32 cellular contexts compared by ENCODE assay signal in genomic region chr13:93674337-93674755, GRCh38.
"Had no signal": no experiment of that assay in that cellular context is flagged by ENCODE, and none has a peak within 500 bp of the region (broad histone marks: within the 10 kb centered on the region; RNA-seq: fewer than 3 reads in every experiment).

No MANE protein-coding gene starts in this region.

- H3K36me3 Mint-ChIP-seq: activated CD4-positive, alpha-beta memory T cell treated with anti-CD3 and anti-CD28 coated beads for 36 hours; activated CD8-positive, alpha-beta memory T cell treated with anti-CD3 and anti-CD28 coated beads, Interleukin-2, amount 10 ng/mL, durations not matched to agents 7 days and 5 days; activated naive CD4-positive, alpha-beta T cell treated with anti-CD3 and anti-CD28 coated beads, Interleukin-2, amount 50 U/mL, for 24 hours; activated naive CD8-positive, alpha-beta T cell treated with anti-CD3 and anti-CD28 coated beads for 36 hours; brain had no signal

- H2AFZ ChIP-seq: hepatocyte had no signal

- H3K4me1 Mint-ChIP-seq: activated CD4-positive, alpha-beta T cell treated with anti-CD3 and anti-CD28 coated beads for 36 hours; activated CD4-positive, alpha-beta T cell treated with anti-CD3 and anti-CD28 coated beads, Interleukin-2, amount 10 ng/mL, durations not matched to agents 24 days and 14 days; activated CD8-positive, alpha-beta memory T cell treated with anti-CD3 and anti-CD28 coated beads, Interleukin-2, amount 10 ng/mL, durations not matched to agents 7 days and 5 days; activated naive CD4-positive, alpha-beta T cell treated with anti-CD3 and anti-CD28 coated beads, Interleukin-2, amount 50 U/mL, for 24 hours; activated naive CD8-positive, alpha-beta T cell treated with anti-CD3 and anti-CD28 coated beads for 36 hours; activated naive CD8-positive, alpha-beta T cell treated with anti-CD3 and anti-CD28 coated beads, Interleukin-2, amount 50 U/mL, for 24 hours; brain; T-helper 17 cell had no signal

- H3K4me3 Mint-ChIP-seq: activated CD4-positive, alpha-beta memory T cell treated with anti-CD3 and anti-CD28 coated beads for 36 hours; activated CD4-positive, alpha-beta T cell treated with anti-CD3 and anti-CD28 coated beads for 36 hours; activated CD4-positive, alpha-beta T cell treated with anti-CD3 and anti-CD28 coated beads, Interleukin-2, amount 10 ng/mL, durations not matched to agents 24 days and 14 days; activated CD8-positive, alpha-beta memory T cell treated with anti-CD3 and anti-CD28 coated beads, Interleukin-2, amount 10 ng/mL, durations not matched to agents 7 days and 5 days; activated CD8-positive, alpha-beta T cell treated with anti-CD3 and anti-CD28 coated beads, Interleukin-2, amount 10 ng/mL, durations not matched to agents 7 days and 5 days; activated naive CD4-positive, alpha-beta T cell treated with anti-CD3 and anti-CD28 coated beads for 36 hours; activated naive CD4-positive, alpha-beta T cell treated with anti-CD3 and anti-CD28 coated beads, Interleukin-2, amount 50 U/mL, for 24 hours; activated naive CD8-positive, alpha-beta T cell treated with anti-CD3 and anti-CD28 coated beads for 36 hours; activated naive CD8-positive, alpha-beta T cell treated with anti-CD3 and anti-CD28 coated beads, Interleukin-2, amount 50 U/mL, for 24 hours; activated T-helper 1 cell treated with anti-CD3 and anti-CD28 coated beads, Interleukin-12 subunit alpha, Interleukin-12 subunit beta, Interleukin-2, Interleukin-4 antibody, amounts not matched to agents 30 ng/mL and 10 ng/mL and 1 ng/mL, durations not matched to agents 14 hours and 24 hours and 36 hours; brain; endodermal cell; T-helper 17 cell had no signal

- H3K27ac Mint-ChIP-seq: activated CD4-positive, alpha-beta memory T cell treated with anti-CD3 and anti-CD28 coated beads for 36 hours; activated CD4-positive, alpha-beta T cell treated with anti-CD3 and anti-CD28 coated beads for 36 hours; activated CD4-positive, alpha-beta T cell treated with anti-CD3 and anti-CD28 coated beads, Interleukin-2, amount 10 ng/mL, durations not matched to agents 24 days and 14 days; activated CD8-positive, alpha-beta memory T cell treated with anti-CD3 and anti-CD28 coated beads, Interleukin-2, amount 10 ng/mL, durations not matched to agents 7 days and 5 days; activated CD8-positive, alpha-beta T cell treated with anti-CD3 and anti-CD28 coated beads, Interleukin-2, amount 10 ng/mL, durations not matched to agents 7 days and 5 days; activated naive CD4-positive, alpha-beta T cell treated with anti-CD3 and anti-CD28 coated beads for 36 hours; activated naive CD4-positive, alpha-beta T cell treated with anti-CD3 and anti-CD28 coated beads, Interleukin-2, amount 50 U/mL, for 24 hours; activated naive CD8-positive, alpha-beta T cell treated with anti-CD3 and anti-CD28 coated beads for 36 hours; activated naive CD8-positive, alpha-beta T cell treated with anti-CD3 and anti-CD28 coated beads, Interleukin-2, amount 50 U/mL, for 24 hours; activated T-helper 1 cell treated with anti-CD3 and anti-CD28 coated beads, Interleukin-12 subunit alpha, Interleukin-12 subunit beta, Interleukin-2, Interleukin-4 antibody, amounts not matched to agents 30 ng/mL and 10 ng/mL and 1 ng/mL, durations not matched to agents 14 hours and 24 hours and 36 hours; activated T-helper 2 cell treated with anti-CD3 and anti-CD28 coated beads, Interferon-gamma antibody, Interleukin-2, Interleukin-4, amounts not matched to agents 10 μg/mL and 5 μg/mL and 100 μg/mL, durations not matched to agents 14 hours and 24 hours and 36 hours; brain; endodermal cell; T-helper 17 cell had no signal

- ATAC-seq: activated CD4-positive, alpha-beta T cell treated with anti-CD3 and anti-CD28 coated beads for 36 hours; activated CD8-positive, alpha-beta memory T cell treated with anti-CD3 and anti-CD28 coated beads, Interleukin-2, amount 10 ng/mL, durations not matched to agents 7 days and 5 days; activated CD8-positive, alpha-beta T cell treated with anti-CD3 and anti-CD28 coated beads, Interleukin-2, amount 10 ng/mL, durations not matched to agents 7 days and 5 days; activated naive CD8-positive, alpha-beta T cell treated with anti-CD3 and anti-CD28 coated beads, Interleukin-2, amount 50 U/mL, for 24 hours; gastroesophageal sphincter; heart right ventricle; T-helper 17 cell had no signal

- H3K4me2 ChIP-seq: hepatocyte had no signal

- H3K27ac ChIP-seq: ascending aorta, breast epithelium, cardiac muscle cell, colonic mucosa, esophagus muscularis mucosa, gastroesophageal sphincter, heart right ventricle, hepatocyte had no signal

- H3K79me2 ChIP-seq: hepatocyte had no signal

- H3K27me3 Mint-ChIP-seq: activated CD4-positive, alpha-beta memory T cell treated with anti-CD3 and anti-CD28 coated beads for 36 hours; activated CD4-positive, alpha-beta T cell treated with anti-CD3 and anti-CD28 coated beads for 36 hours; activated CD4-positive, alpha-beta T cell treated with anti-CD3 and anti-CD28 coated beads, Interleukin-2, amount 10 ng/mL, durations not matched to agents 24 days and 14 days; activated CD8-positive, alpha-beta memory T cell treated with anti-CD3 and anti-CD28 coated beads, Interleukin-2, amount 10 ng/mL, durations not matched to agents 7 days and 5 days; activated naive CD4-positive, alpha-beta T cell treated with anti-CD3 and anti-CD28 coated beads, Interleukin-2, amount 50 U/mL, for 24 hours; activated naive CD8-positive, alpha-beta T cell treated with anti-CD3 and anti-CD28 coated beads for 36 hours; activated naive CD8-positive, alpha-beta T cell treated with anti-CD3 and anti-CD28 coated beads, Interleukin-2, amount 50 U/mL, for 24 hours; T-helper 17 cell had no signal

- H3K9me3 Mint-ChIP-seq: activated CD4-positive, alpha-beta memory T cell treated with anti-CD3 and anti-CD28 coated beads for 36 hours; activated CD4-positive, alpha-beta T cell treated with anti-CD3 and anti-CD28 coated beads, Interleukin-2, amount 10 ng/mL, durations not matched to agents 24 days and 14 days; activated naive CD4-positive, alpha-beta T cell treated with anti-CD3 and anti-CD28 coated beads for 36 hours; activated naive CD4-positive, alpha-beta T cell treated with anti-CD3 and anti-CD28 coated beads, Interleukin-2, amount 50 U/mL, for 24 hours; activated naive CD8-positive, alpha-beta T cell treated with anti-CD3 and anti-CD28 coated beads for 36 hours; activated naive CD8-positive, alpha-beta T cell treated with anti-CD3 and anti-CD28 coated beads, Interleukin-2, amount 50 U/mL, for 24 hours; activated T-helper 1 cell treated with anti-CD3 and anti-CD28 coated beads, Interleukin-12 subunit alpha, Interleukin-12 subunit beta, Interleukin-2, Interleukin-4 antibody, amounts not matched to agents 30 ng/mL and 10 ng/mL and 1 ng/mL, durations not matched to agents 14 hours and 24 hours and 36 hours; activated T-helper 2 cell treated with anti-CD3 and anti-CD28 coated beads, Interferon-gamma antibody, Interleukin-2, Interleukin-4, amounts not matched to agents 10 μg/mL and 5 μg/mL and 100 μg/mL, durations not matched to agents 14 hours and 24 hours and 36 hours; brain; endodermal cell had no signal

- H3K36me3 ChIP-seq: ascending aorta, breast epithelium, cardiac muscle cell, colonic mucosa, esophagus muscularis mucosa, gastroesophageal sphincter, heart right ventricle had no signal

- H3K9me3 ChIP-seq: ascending aorta, breast epithelium, colonic mucosa, esophagus muscularis mucosa, gastroesophageal sphincter, heart right ventricle had no signal

- H3K4me1 ChIP-seq: breast epithelium, colonic mucosa, esophagus muscularis mucosa, gastroesophageal sphincter, heart right ventricle had no signal

- H3K4me3 ChIP-seq: ascending aorta, breast epithelium, cardiac muscle cell, colonic mucosa, esophagus muscularis mucosa, gastroesophageal sphincter, heart right ventricle, hepatocyte had no signal

- H3K27me3 ChIP-seq: ascending aorta, breast epithelium, cardiac muscle cell, colonic mucosa, esophagus muscularis mucosa, gastroesophageal sphincter, heart right ventricle, hepatocyte had no signal

- DNase-seq: activated CD4-positive, alpha-beta memory T cell treated with anti-CD3 and anti-CD28 coated beads for 36 hours; activated CD4-positive, alpha-beta T cell treated with anti-CD3 and anti-CD28 coated beads for 36 hours; activated CD4-positive, alpha-beta T cell treated with anti-CD3 and anti-CD28 coated beads, Interleukin-2, amount 10 ng/mL, durations not matched to agents 24 days and 14 days; activated CD4-positive, CD25-positive, alpha-beta regulatory T cell; activated CD4-positive, CD25-positive, alpha-beta regulatory T cell treated with anti-CD3 and anti-CD28 coated beads, Interleukin-2, amount 50 U/mL, for 72 hours; activated CD8-positive, alpha-beta memory T cell treated with anti-CD3 and anti-CD28 coated beads, Interleukin-2, amount 10 ng/mL, durations not matched to agents 7 days and 5 days; activated CD8-positive, alpha-beta memory T cell treated with anti-CD3 and anti-CD28 coated beads, Interleukin-2, amount 50 U/mL, for 4 hours; activated CD8-positive, alpha-beta T cell treated with anti-CD3 and anti-CD28 coated beads, Interleukin-2, amount 10 ng/mL, durations not matched to agents 7 days and 5 days; activated effector memory CD4-positive, alpha-beta T cell treated with anti-CD3 and anti-CD28 coated beads, Interleukin-2, amount 50 U/mL, for 16 hours; activated naive CD4-positive, alpha-beta T cell treated with anti-CD3 and anti-CD28 coated beads for 36 hours; activated naive CD8-positive, alpha-beta T cell treated with anti-CD3 and anti-CD28 coated beads for 36 hours; activated naive CD8-positive, alpha-beta T cell treated with anti-CD3 and anti-CD28 coated beads, Interleukin-2, amount 50 U/mL, for 24 hours; activated T-cell treated with anti-CD3 and anti-CD28 coated beads, Interleukin-2, amount 50 U/mL, for 1 hour; activated T-cell treated with anti-CD3 and anti-CD28 coated beads, Interleukin-2, amount 50 U/mL, for 48 hours; central memory CD4-positive, alpha-beta T cell; cerebellar nuclear complex; colonic mucosa; effector CD8-positive, alpha-beta T cell; endodermal cell; foreskin melanocyte; heart right ventricle; T-helper 17 cell had no signal
